In the genomic region with DNA sequence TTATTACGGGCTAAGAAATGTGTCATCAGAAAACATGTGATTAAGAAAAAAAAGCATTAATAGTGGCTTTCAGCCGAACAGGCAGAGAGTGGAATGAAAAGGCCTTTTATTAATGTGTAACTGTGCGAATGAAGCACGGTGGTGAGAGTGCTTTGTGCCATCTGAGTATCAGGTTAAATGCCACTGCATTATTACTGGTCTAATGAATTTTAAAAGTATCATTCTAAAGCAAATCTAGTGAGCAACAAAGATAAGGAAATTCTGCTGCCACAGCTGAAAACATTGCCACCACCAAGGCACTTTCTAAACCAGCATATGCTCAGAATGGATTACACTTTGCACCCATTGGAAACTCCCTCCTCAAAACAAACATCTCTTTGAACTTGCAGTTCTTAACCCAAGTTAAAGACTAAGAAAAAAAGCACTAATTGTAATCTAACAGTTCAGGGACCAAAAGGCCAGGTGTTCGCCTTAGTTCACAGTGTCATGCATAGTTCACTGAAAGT, we compare ENCODE assay signal across 12 cellular contexts. TPM values are rescaled to one million over a fixed set of nuclear protein-coding genes. Genes with fewer than 3 reads are reported as not detected.
DNase-seq lines count a peak whose midpoint lies in the region; ATAC-seq, FAIRE-seq and TF ChIP-seq lines count a peak whose summit lies in the region.
"Had no signal": no experiment of that assay in that cellular context is flagged by ENCODE, and none has a peak within 500 bp of the region (broad histone marks: within the 10 kb centered on the region; RNA-seq: fewer than 3 reads in every experiment).

No MANE protein-coding gene starts in this region.

- no peak overlapping the region for H3K14ac ChIP-seq in trophoblast cell (ENCODE audit: low read length)

- no peak overlapping the region for H3K4ac ChIP-seq in trophoblast cell (ENCODE audit: low read depth, low read length)

- TF ChIP-seq POLR2A in esophagus muscularis mucosa (IDR thresholded peaks at IDR 0.05; ENCODE audit: low read depth) = no peak

- TF ChIP-seq EP300 in esophagus muscularis mucosa (IDR thresholded peaks at IDR 0.05) = no peak

- no peak overlapping the region for H2AFZ ChIP-seq in trophoblast cell (ENCODE audit: insufficient read depth, low read length, poor library complexity)

- peak overlapping the region; percentile 70 for H2AK5ac ChIP-seq in trophoblast cell (ENCODE audit: low read length)

- peak overlapping the region; percentile 59 to 82 (median 76) for H3K27ac ChIP-seq in esophagus muscularis mucosa (replicated peaks in 1 of 4)
- H3K27ac ChIP-seq in trophoblast cell (ENCODE audit: low read depth, low read length) = no peak overlapping the region
- H3K27ac ChIP-seq in right cardiac atrium (ENCODE audit: low read length) = no peak overlapping the region
- H3K27ac ChIP-seq: BLaER1 had no signal

- peaks cover 13% of the 10 kb centered on the region for H3K79me1 ChIP-seq in trophoblast cell (ENCODE audit: low read length)

- no peaks in the 10 kb centered on the region for H3K36me3 Mint-ChIP-seq in stimulated activated effector memory CD8-positive, alpha-beta T cell treated with anti-CD3 and anti-CD28 coated beads, Interleukin-12 subunit alpha, Interleukin-12 subunit beta, amount 100 ng/mL, for 72 hours
- H3K36me3 Mint-ChIP-seq: activated CD8-positive, alpha-beta memory T cell treated with anti-CD3 and anti-CD28 coated beads, Interleukin-2, amount 10 ng/mL, durations not matched to agents 7 days and 5 days had no signal

- H3K4me2 ChIP-seq in trophoblast cell (ENCODE audit: low read length) = no peak overlapping the region
- H3K4me2 ChIP-seq: BLaER1 had no signal

- DNase-seq in GM18507 (ENCODE audit: extremely low spot score, insufficient read length, low read depth) (no peak), esophagus muscularis mucosa (ENCODE audit: extremely low spot score) (no peak), trophoblast cell (no peak), NCI-H146 (lab: John Stamatoyannopoulos, UW) (no peak), NOMO-1 (lab: John Stamatoyannopoulos, UW; ENCODE audit: unreplicated experiment in 2 of 2) (no peak), right cardiac atrium (no peak)
- DNase-seq in stimulated activated effector memory CD8-positive, alpha-beta T cell treated with anti-CD3 and anti-CD28 coated beads, Interleukin-12 subunit alpha, Interleukin-12 subunit beta, amount 100 ng/mL, for 72 hours (ENCODE audit: low spot score in 2 of 2) = no peak
- DNase-seq: activated CD8-positive, alpha-beta memory T cell treated with anti-CD3 and anti-CD28 coated beads, Interleukin-2, amount 10 ng/mL, durations not matched to agents 7 days and 5 days; NCI-H524 treated with DMSO at 0.1 percent for 48 hours had no signal

- peak overlapping the region; percentile 59 for H2BK5ac ChIP-seq in trophoblast cell (ENCODE audit: low read depth, low read length, poor library complexity)

- H3K23ac ChIP-seq in trophoblast cell (ENCODE audit: low read length) = no peak overlapping the region

- H2BK12ac ChIP-seq in trophoblast cell (ENCODE audit: low read length) = peak overlapping the region; percentile 53

- no peaks in the 10 kb centered on the region for H3K79me2 ChIP-seq in trophoblast cell (ENCODE audit: control insufficient read depth, insufficient read depth, low read length, poor library complexity)

- H4K8ac ChIP-seq in trophoblast cell (ENCODE audit: low read depth, low read length) = no peak overlapping the region

- H4K91ac ChIP-seq in trophoblast cell (ENCODE audit: low read depth, low read length) = peak overlapping the region; percentile 21

- no peak for TF ChIP-seq CTCF in esophagus muscularis mucosa (IDR thresholded peaks at IDR 0.05)

- intact Hi-C loops in esophagus muscularis mucosa (cut with DNase I) = no loop called here
- intact Hi-C loops in right cardiac atrium (cut with DNase I) = no loop called here

- peak overlapping the region; percentile 24 for H2BK120ac ChIP-seq in trophoblast cell (ENCODE audit: insufficient read depth, low read length, poor library complexity)

- ATAC-seq in HG03175 (IDR thresholded peaks at IDR 0.05; ENCODE audit: unreplicated experiment) (peak; percentile 43), right cardiac atrium (no peak)
- no peak for ATAC-seq in stimulated activated effector memory CD8-positive, alpha-beta T cell treated with anti-CD3 and anti-CD28 coated beads, Interleukin-12 subunit alpha, Interleukin-12 subunit beta, amount 100 ng/mL, for 72 hours
- ATAC-seq: activated CD8-positive, alpha-beta memory T cell treated with anti-CD3 and anti-CD28 coated beads, Interleukin-2, amount 10 ng/mL, durations not matched to agents 7 days and 5 days had no signal

- 28% methylated on average over 5 of the region's 5 CpGs for WGBS in esophagus muscularis mucosa
- WGBS in trophoblast cell (ENCODE audit: extremely low coverage, insufficient coverage, insufficient read length) = no CpG with 5 or more reads among the region's 5 CpGs
- WGBS in right cardiac atrium = 59% methylated on average over 5 of the region's 5 CpGs

- peak; percentile 36 for FAIRE-seq in GM18507 (lab: Jason Lieb, UNC)

- H4K12ac ChIP-seq in trophoblast cell (ENCODE audit: low read depth, low read length) = no peak overlapping the region

- no peaks in the 10 kb centered on the region for H3K27me3 ChIP-seq in esophagus muscularis mucosa
- no peaks in the 10 kb centered on the region for H3K27me3 ChIP-seq in trophoblast cell (ENCODE audit: insufficient read depth, low read length)
- no peaks in the 10 kb centered on the region for H3K27me3 ChIP-seq in right cardiac atrium (ENCODE audit: control insufficient read depth, insufficient read depth)
- H3K27me3 ChIP-seq: BLaER1 had no signal

- H3K18ac ChIP-seq in trophoblast cell (ENCODE audit: low read length) = no peak overlapping the region

- no peaks in the 10 kb centered on the region for H3K9me3 Mint-ChIP-seq in stimulated activated effector memory CD8-positive, alpha-beta T cell treated with anti-CD3 and anti-CD28 coated beads, Interleukin-12 subunit alpha, Interleukin-12 subunit beta, amount 100 ng/mL, for 72 hours
- H3K9me3 Mint-ChIP-seq: central memory CD8-positive, alpha-beta T cell had no signal

- H3K4me1 ChIP-seq in esophagus muscularis mucosa (peaks cover 7 to 34% (median 31%) of the 10 kb centered on the region in 4 donors), trophoblast cell (ENCODE audit: control insufficient read depth in 1 of 2, insufficient read depth in 2 of 2, low read length in 2 of 2) (peaks cover 4 to 8% of the 10 kb centered on the region in 2 experiments), right cardiac atrium (ENCODE audit: control insufficient read depth, insufficient read depth, low read length) (no peaks in the 10 kb centered on the region)

- no peak overlapping the region for H3K4me3 Mint-ChIP-seq in stimulated activated effector memory CD8-positive, alpha-beta T cell treated with anti-CD3 and anti-CD28 coated beads, Interleukin-12 subunit alpha, Interleukin-12 subunit beta, amount 100 ng/mL, for 72 hours
- H3K4me3 Mint-ChIP-seq: activated CD8-positive, alpha-beta memory T cell treated with anti-CD3 and anti-CD28 coated beads, Interleukin-2, amount 10 ng/mL, durations not matched to agents 7 days and 5 days; central memory CD8-positive, alpha-beta T cell had no signal

- peaks cover 6% of the 10 kb centered on the region for H3K4me1 Mint-ChIP-seq in stimulated activated effector memory CD8-positive, alpha-beta T cell treated with anti-CD3 and anti-CD28 coated beads, Interleukin-12 subunit alpha, Interleukin-12 subunit beta, amount 100 ng/mL, for 72 hours
- H3K4me1 Mint-ChIP-seq: central memory CD8-positive, alpha-beta T cell had no signal

- H3K4me3 ChIP-seq in esophagus muscularis mucosa = peak overlapping the region; percentile 19 to 46 (median 26)
- no peak overlapping the region for H3K4me3 ChIP-seq in trophoblast cell (ENCODE audit: low read depth, low read length)
- no peak overlapping the region for H3K4me3 ChIP-seq in right cardiac atrium (ENCODE audit: low read length)
- H3K4me3 ChIP-seq: BLaER1 had no signal

- no peaks in the 10 kb centered on the region for H3K36me3 ChIP-seq in esophagus muscularis mucosa
- H3K36me3 ChIP-seq in trophoblast cell (ENCODE audit: control insufficient read depth in 1 of 2, insufficient read depth in 2 of 2, low read length in 2 of 2) = no peaks in the 10 kb centered on the region
- H3K36me3 ChIP-seq: BLaER1 had no signal

- H3K27ac Mint-ChIP-seq in stimulated activated effector memory CD8-positive, alpha-beta T cell treated with anti-CD3 and anti-CD28 coated beads, Interleukin-12 subunit alpha, Interleukin-12 subunit beta, amount 100 ng/mL, for 72 hours = no peak overlapping the region
- H3K27ac Mint-ChIP-seq: activated CD8-positive, alpha-beta memory T cell treated with anti-CD3 and anti-CD28 coated beads, Interleukin-2, amount 10 ng/mL, durations not matched to agents 7 days and 5 days had no signal

- H3K9me3 ChIP-seq in esophagus muscularis mucosa (no peaks in the 10 kb centered on the region), trophoblast cell (ENCODE audit: insufficient read depth, low read depth, low read length) (no peaks in the 10 kb centered on the region), right cardiac atrium (ENCODE audit: control insufficient read depth, low read length) (no peaks in the 10 kb centered on the region)
- H3K9me3 ChIP-seq: BLaER1 had no signal

- H3K9ac ChIP-seq in trophoblast cell (ENCODE audit: low read length) = no peak overlapping the region
- H3K9ac ChIP-seq: BLaER1 had no signal

RNA-seq across cellular contexts. Expression of a gene that starts 30.1 kb away (rescaled TPM):
- 10 to 100 TPM in 1 of 4 donors, 1 to 10 TPM in 3; 9.6 to 13.7 (median 9.7) TPM for total RNA-seq in esophagus muscularis mucosa
- 15.0 and 17.0 TPM in 2 replicates for polyA plus RNA-seq in trophoblast cell (2013)
- 10 to 100 TPM; 18.4 to 28.6 (median 22.8) TPM for total RNA-seq in right cardiac atrium
- 7.7 TPM for polyA plus RNA-seq in right cardiac atrium

Comparison
In these comparisons a context has a peak if more than half of its experiments do, and no peak if none do; other contexts are left out.
1. H3K27ac ChIP-seq: peak in esophagus muscularis mucosa (4 of 4); none in trophoblast cell (single experiment) and right cardiac atrium (single experiment).
2. H3K4me3 ChIP-seq: peak in esophagus muscularis mucosa (4 of 4); none in trophoblast cell (single experiment) and right cardiac atrium (single experiment).